Comparison of ENCODE assay signal across 1 cellular context in the genomic region with DNA sequence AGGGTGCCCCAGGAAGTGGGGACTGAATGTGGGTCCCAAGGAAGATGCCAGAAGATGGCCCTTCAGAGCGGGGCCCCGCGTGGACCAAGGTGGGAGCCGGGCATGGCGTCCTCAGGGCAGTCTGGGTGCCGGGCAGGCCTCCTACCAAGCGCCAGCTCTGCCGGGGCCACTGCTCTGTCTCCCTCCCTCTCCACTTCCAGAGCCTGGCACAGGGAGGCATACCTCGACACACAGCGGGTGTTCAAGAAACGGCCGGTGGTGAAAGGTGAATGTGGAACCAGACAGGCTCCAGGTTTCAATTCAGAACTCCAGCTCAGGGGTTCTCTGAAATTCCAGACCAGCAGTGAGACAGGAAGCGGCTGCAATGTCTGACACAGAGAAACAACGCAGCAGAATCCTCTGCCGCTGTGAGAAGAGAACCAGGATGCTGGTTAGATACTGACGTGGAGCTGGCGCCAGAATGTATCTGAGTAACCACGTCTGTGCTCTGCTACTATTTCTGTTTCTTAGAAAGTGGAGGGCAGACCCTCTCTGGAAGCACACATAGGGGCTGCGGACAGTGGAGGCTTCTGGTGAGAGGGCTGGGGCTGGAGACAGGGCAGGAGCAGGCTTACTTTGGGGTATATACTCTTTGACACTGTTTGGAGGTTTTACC.
TF ChIP-seq lines count a peak whose summit lies in the region.

No MANE protein-coding gene starts in this region.

TF ChIP-seq in WTC11, 78 proteins besides CTCF, POLR2A, EP300 and RAD21 (continued from another document):
- TF ChIP-seq, protein P1, sequence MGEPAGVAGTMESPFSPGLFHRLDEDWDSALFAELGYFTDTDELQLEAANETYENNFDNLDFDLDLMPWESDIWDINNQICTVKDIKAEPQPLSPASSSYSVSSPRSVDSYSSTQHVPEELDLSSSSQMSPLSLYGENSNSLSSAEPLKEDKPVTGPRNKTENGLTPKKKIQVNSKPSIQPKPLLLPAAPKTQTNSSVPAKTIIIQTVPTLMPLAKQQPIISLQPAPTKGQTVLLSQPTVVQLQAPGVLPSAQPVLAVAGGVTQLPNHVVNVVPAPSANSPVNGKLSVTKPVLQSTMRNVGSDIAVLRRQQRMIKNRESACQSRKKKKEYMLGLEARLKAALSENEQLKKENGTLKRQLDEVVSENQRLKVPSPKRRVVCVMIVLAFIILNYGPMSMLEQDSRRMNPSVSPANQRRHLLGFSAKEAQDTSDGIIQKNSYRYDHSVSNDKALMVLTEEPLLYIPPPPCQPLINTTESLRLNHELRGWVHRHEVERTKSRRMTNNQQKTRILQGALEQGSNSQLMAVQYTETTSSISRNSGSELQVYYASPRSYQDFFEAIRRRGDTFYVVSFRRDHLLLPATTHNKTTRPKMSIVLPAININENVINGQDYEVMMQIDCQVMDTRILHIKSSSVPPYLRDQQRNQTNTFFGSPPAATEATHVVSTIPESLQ (CRISPR knock-in tag; IDR thresholded peaks at IDR 0.05): no peak
- TF ChIP-seq, protein P2, sequence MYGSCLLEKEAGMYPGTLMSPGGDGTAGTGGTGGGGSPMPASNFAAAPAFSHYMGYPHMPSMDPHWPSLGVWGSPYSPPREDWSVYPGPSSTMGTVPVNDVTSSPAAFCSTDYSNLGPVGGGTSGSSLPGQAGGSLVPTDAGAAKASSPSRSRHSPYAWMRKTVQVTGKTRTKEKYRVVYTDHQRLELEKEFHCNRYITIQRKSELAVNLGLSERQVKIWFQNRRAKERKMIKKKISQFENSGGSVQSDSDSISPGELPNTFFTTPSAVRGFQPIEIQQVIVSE (CRISPR knock-in tag; IDR thresholded peaks at IDR 0.05; ENCODE audit: borderline replicate concordance): no peak
- no peak for TF ChIP-seq ELF4 (CRISPR knock-in tag; IDR thresholded peaks at IDR 0.05; ENCODE audit: low read depth)
- no peak for TF ChIP-seq TEAD4 (CRISPR knock-in tag; IDR thresholded peaks at IDR 0.05)
- TF ChIP-seq PRRX2 (CRISPR knock-in tag; IDR thresholded peaks at IDR 0.05): no peak
- TF ChIP-seq RORB (CRISPR knock-in tag; IDR thresholded peaks at IDR 0.05): no peak
- no peak for TF ChIP-seq GTF2I (CRISPR knock-in tag; conservative IDR thresholded peaks at IDR 0.05)
- no peak for TF ChIP-seq SMAD3 (CRISPR knock-in tag; IDR thresholded peaks at IDR 0.05; ENCODE audit: borderline replicate concordance)
- no peak for TF ChIP-seq ZNF263 (CRISPR knock-in tag; IDR thresholded peaks at IDR 0.05; ENCODE audit: low read depth)
- no peak for TF ChIP-seq SOX15 (CRISPR knock-in tag; IDR thresholded peaks at IDR 0.05)
